ENCODE assay signal across 2 cellular contexts in the genomic region with DNA sequence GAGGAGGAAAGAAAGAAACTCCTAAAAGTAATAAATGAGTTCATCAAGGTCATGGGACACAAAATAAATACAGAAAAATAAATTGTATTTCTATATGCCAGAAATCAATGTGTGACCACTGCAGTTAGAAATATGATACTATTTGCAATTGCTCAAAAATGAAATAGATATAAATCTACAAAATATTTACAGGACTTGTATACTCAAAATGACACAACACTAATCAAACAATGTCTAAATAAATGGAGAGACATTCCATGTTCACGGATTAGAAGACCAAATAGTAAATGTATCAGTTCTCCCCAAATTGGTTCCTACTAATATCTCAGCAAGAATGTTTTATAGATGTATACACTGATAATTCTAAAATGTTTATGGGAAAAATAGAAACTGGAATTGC.
TF ChIP-seq lines count a peak whose summit lies in the region.

No MANE protein-coding gene starts in this region.

TF ChIP-seq in A549, 52 proteins besides CTCF, POLR2A, EP300 and RAD21:
- TF ChIP-seq ZNF302 (CRISPR knock-in tag; IDR thresholded peaks at IDR 0.05), result no peak
- TF ChIP-seq TFCP2L1 (CRISPR knock-in tag; IDR thresholded peaks at IDR 0.05), result no peak
- TF ChIP-seq CEBPB (IDR thresholded peaks at IDR 0.05), result peak; percentile 18 to 48; a peak in 2 of 4 replicates
- peak; percentile 90 for TF ChIP-seq GATA3 (IDR thresholded peaks at IDR 0.05; ENCODE audit: borderline replicate concordance)
- no peak for TF ChIP-seq TP53 (CRISPR knock-in tag; IDR thresholded peaks at IDR 0.05)
- TF ChIP-seq FOSL2 (IDR thresholded peaks at IDR 0.05), result no peak
- TF ChIP-seq FOSL2 (CRISPR knock-in tag; IDR thresholded peaks at IDR 0.05), result peak; percentile 55; the same call in 1 of the 2 replicates
- no peak for TF ChIP-seq CHD4 (IDR thresholded peaks at IDR 0.05; ENCODE audit: borderline replicate concordance)
- TF ChIP-seq CBX8 (IDR thresholded peaks at IDR 0.05), result no peak
- TF ChIP-seq MAFK (IDR thresholded peaks at IDR 0.05; ENCODE audit: partially characterized antibody), result no peak
- TF ChIP-seq FOXS1 (CRISPR knock-in tag; IDR thresholded peaks at IDR 0.05), result peak; percentile 35; the same call in 1 of the 2 replicates
- TF ChIP-seq NR3C1 (IDR thresholded peaks at IDR 0.05), result no peak
- no peak for TF ChIP-seq JUN (IDR thresholded peaks at IDR 0.05)
- TF ChIP-seq RCOR1 (IDR thresholded peaks at IDR 0.05; ENCODE audit: low read depth, low read length), result no peak
- no peak for TF ChIP-seq HDAC2 (IDR thresholded peaks at IDR 0.05)

TF ChIP-seq in IMR-90, 13 proteins besides CTCF, POLR2A, EP300 and RAD21:
- TF ChIP-seq SMC3 (IDR thresholded peaks at IDR 0.05; ENCODE audit: low read depth, low read length) (no peak), CHD1 (IDR thresholded peaks at IDR 0.05; ENCODE audit: low read depth, low read length) (no peak), BHLHE40 (IDR thresholded peaks at IDR 0.05; ENCODE audit: low read depth, low read length) (no peak)
